32 cellular contexts compared by ENCODE assay signal in genomic region chr15:83905874-83906273, GRCh38.
"Had no signal": no experiment of that assay in that cellular context is flagged by ENCODE, and none has a peak within 500 bp of the region (broad histone marks: within the 10 kb centered on the region; RNA-seq: fewer than 3 reads in every experiment).

No MANE protein-coding gene starts in this region.

- ATAC-seq: activated CD4-positive, alpha-beta T cell treated with anti-CD3 and anti-CD28 coated beads for 36 hours; activated CD4-positive, CD25-positive, alpha-beta regulatory T cell treated with anti-CD3 and anti-CD28 coated beads, Interleukin-2, amount 50 U/mL, for 24 hours; activated CD8-positive, alpha-beta memory T cell treated with anti-CD3 and anti-CD28 coated beads, Interleukin-2, amount 10 ng/mL, durations not matched to agents 7 days and 5 days; activated CD8-positive, alpha-beta T cell treated with anti-CD3 and anti-CD28 coated beads, Interleukin-2, amount 10 ng/mL, durations not matched to agents 7 days and 5 days; activated naive CD8-positive, alpha-beta T cell treated with anti-CD3 and anti-CD28 coated beads, Interleukin-2, amount 50 U/mL, for 24 hours; WTC11 had no signal

- H3K4me3 ChIP-seq: ascending aorta, cardiac muscle cell had no signal

- FAIRE-seq: bronchial epithelial cell, TTC549 had no signal

- H3K36me3 ChIP-seq: cardiac muscle cell, WERI-Rb-1 had no signal

- H3K27ac ChIP-seq: ascending aorta, cardiac muscle cell, WERI-Rb-1 had no signal

- DNase-seq: activated CD4-positive, alpha-beta memory T cell treated with anti-CD3 and anti-CD28 coated beads, Interleukin-2, amount 10 ng/mL, durations not matched to agents 7 days and 5 days; activated CD4-positive, alpha-beta T cell treated with anti-CD3 and anti-CD28 coated beads for 1 hour; activated CD4-positive, alpha-beta T cell treated with anti-CD3 and anti-CD28 coated beads for 36 hours; activated CD4-positive, alpha-beta T cell treated with anti-CD3 and anti-CD28 coated beads for 48 hours; activated CD4-positive, alpha-beta T cell treated with anti-CD3 and anti-CD28 coated beads, Interleukin-2, amount 10 ng/mL, durations not matched to agents 7 days and 5 days; activated CD4-positive, alpha-beta T cell treated with anti-CD3 and anti-CD28 coated beads, Interleukin-2, amount 50 U/mL, for 48 hours; activated CD4-positive, CD25-positive, alpha-beta regulatory T cell; activated CD8-positive, alpha-beta memory T cell treated with anti-CD3 and anti-CD28 coated beads for 24 hours; activated CD8-positive, alpha-beta memory T cell treated with anti-CD3 and anti-CD28 coated beads, Interleukin-2, amount 10 ng/mL, durations not matched to agents 7 days and 5 days; activated CD8-positive, alpha-beta memory T cell treated with anti-CD3 and anti-CD28 coated beads, Interleukin-2, amount 50 U/mL, for 48 hours; activated CD8-positive, alpha-beta T cell treated with anti-CD3 and anti-CD28 coated beads, Interleukin-2, amount 10 ng/mL, durations not matched to agents 7 days and 5 days; activated effector memory CD4-positive, alpha-beta T cell treated with Interleukin-2 at 50 U/mL for 16 hours; activated gamma-delta T cell; activated naive CD4-positive, alpha-beta T cell treated with anti-CD3 and anti-CD28 coated beads, Interleukin-2, amount 10 ng/mL, durations not matched to agents 7 days and 5 days; activated naive CD4-positive, alpha-beta T cell treated with Interleukin-2 at 50 U/mL for 16 hours; activated naive CD8-positive, alpha-beta T cell treated with anti-CD3 and anti-CD28 coated beads, Interleukin-2, amount 10 ng/mL, durations not matched to agents 7 days and 5 days; activated naive CD8-positive, alpha-beta T cell treated with anti-CD3 and anti-CD28 coated beads, Interleukin-2, amount 50 U/mL, for 24 hours; activated T-cell treated with anti-CD3 and anti-CD28 coated beads, Interleukin-2, amount 50 U/mL, for 24 hours; activated T-cell treated with anti-CD3 and anti-CD28 coated beads, Interleukin-2, amount 50 U/mL, for 48 hours; amygdala; anterior cingulate cortex; caudate nucleus; cerebellar nuclear complex; T-helper 2 cell; T-helper 9 cell; WERI-Rb-1 had no signal

- H3K27me3 ChIP-seq: ascending aorta, cardiac muscle cell had no signal
